11 cellular contexts compared by ENCODE assay signal in genomic region chr3:54122802-54123537, GRCh38. TPM values are rescaled to one million over a fixed set of nuclear protein-coding genes. Genes with fewer than 3 reads are reported as not detected.
DNase-seq lines count a peak whose midpoint lies in the region; ATAC-seq and TF ChIP-seq lines count a peak whose summit lies in the region.
"Had no signal": no experiment of that assay in that cellular context is flagged by ENCODE, and none has a peak within 500 bp of the region (broad histone marks: within the 10 kb centered on the region; RNA-seq: fewer than 3 reads in every experiment).

No MANE protein-coding gene starts in this region.

- H3K27ac ChIP-seq in skeletal muscle tissue (ENCODE audit: low read depth, low read length) = peak overlapping the region; percentile 54
- H3K27ac ChIP-seq in CD8-positive, alpha-beta memory T cell (ENCODE audit: low read depth, low read length) = no peak overlapping the region

- no peaks in the 10 kb centered on the region for H3K36me3 Mint-ChIP-seq in activated naive CD8-positive, alpha-beta T cell treated with anti-CD3 and anti-CD28 coated beads, Interleukin-2, amount 10 ng/mL, durations not matched to agents 7 days and 5 days
- H3K36me3 Mint-ChIP-seq in CD8-positive, alpha-beta memory T cell = peaks cover 0 to 2% (median 0%) of the 10 kb centered on the region in 3 donors

- H3K27me3 Mint-ChIP-seq in activated naive CD8-positive, alpha-beta T cell treated with anti-CD3 and anti-CD28 coated beads, Interleukin-2, amount 10 ng/mL, durations not matched to agents 7 days and 5 days = peaks cover 43% of the 10 kb centered on the region
- peaks cover 29 to 53% of the 10 kb centered on the region in 2 donors for H3K27me3 Mint-ChIP-seq in CD8-positive, alpha-beta memory T cell

- H3K4me3 Mint-ChIP-seq in activated naive CD8-positive, alpha-beta T cell treated with anti-CD3 and anti-CD28 coated beads, Interleukin-2, amount 10 ng/mL, durations not matched to agents 7 days and 5 days = peak overlapping the region; percentile 36
- H3K4me3 Mint-ChIP-seq in CD8-positive, alpha-beta memory T cell = no peak overlapping the region
- H3K4me3 Mint-ChIP-seq: activated CD8-positive, alpha-beta T cell treated with anti-CD3 and anti-CD28 coated beads, Interleukin-2, amount 10 ng/mL, durations not matched to agents 7 days and 5 days had no signal

- no peaks in the 10 kb centered on the region for H3K36me3 ChIP-seq in skeletal muscle tissue (ENCODE audit: control insufficient read depth in 3 of 3, insufficient read depth in 3 of 3, low read length in 3 of 3)
- no peaks in the 10 kb centered on the region for H3K36me3 ChIP-seq in CD8-positive, alpha-beta memory T cell (ENCODE audit: insufficient read depth, low read length)

- CTCF ChIA-PET in HEK293T (lab: Yijun Ruan, JAX) = no interaction called here
- CTCF ChIA-PET in CD8-positive, alpha-beta memory T cell (lab: Charles Lee) = no interaction called here

- H3K9me3 ChIP-seq in iPS-18c (ENCODE audit: control insufficient read depth, insufficient read depth, low read length) (no peaks in the 10 kb centered on the region), skeletal muscle tissue (ENCODE audit: control insufficient read depth in 3 of 3, low read length in 3 of 3) (no peaks in the 10 kb centered on the region)
- H3K9me3 ChIP-seq in CD8-positive, alpha-beta memory T cell (ENCODE audit: low read length) = no peaks in the 10 kb centered on the region

- peak overlapping the region; percentile 65 for H3K4me3 ChIP-seq in iPS-18c (ENCODE audit: insufficient read depth, low read depth, low read length)
- peak overlapping the region; percentile 60 to 72 (median 66) for H3K4me3 ChIP-seq in skeletal muscle tissue (ENCODE audit: low read length in 3 of 3)
- H3K4me3 ChIP-seq in CD8-positive, alpha-beta memory T cell (ENCODE audit: low read length) = no peak overlapping the region

- H3K4me1 ChIP-seq in skeletal muscle tissue (ENCODE audit: control insufficient read depth in 3 of 3, insufficient read depth in 3 of 3, low read length in 3 of 3) = peaks cover 15 to 34% (median 16%) of the 10 kb centered on the region in 3 donors
- no peaks in the 10 kb centered on the region for H3K4me1 ChIP-seq in CD8-positive, alpha-beta memory T cell (ENCODE audit: insufficient read depth, low read length)

- H3K4me1 Mint-ChIP-seq in activated naive CD8-positive, alpha-beta T cell treated with anti-CD3 and anti-CD28 coated beads, Interleukin-2, amount 10 ng/mL, durations not matched to agents 7 days and 5 days = peaks cover 2% of the 10 kb centered on the region
- H3K4me1 Mint-ChIP-seq in CD8-positive, alpha-beta memory T cell = peaks cover 6 to 11% (median 9%) of the 10 kb centered on the region in 3 donors

- POLR2A ChIA-PET in HEK293T (lab: Yijun Ruan, JAX) = no interaction called here
- POLR2A ChIA-PET in activated naive CD8-positive, alpha-beta T cell treated with anti-CD3 and anti-CD28 coated beads, Interleukin-2, amount 10 ng/mL, durations not matched to agents 7 days and 5 days (lab: Charles Lee) = no interaction called here
- POLR2A ChIA-PET in CD8-positive, alpha-beta memory T cell (lab: Charles Lee) = no interaction called here

- DNase-seq in HEK293T (ENCODE audit: extremely low spot score) = no peak
- DNase-seq in activated naive CD8-positive, alpha-beta T cell treated with anti-CD3 and anti-CD28 coated beads, Interleukin-2, amount 10 ng/mL, durations not matched to agents 7 days and 5 days = no peak
- no peak for DNase-seq in SHP77 (lab: John Stamatoyannopoulos, UW)
- no peak for DNase-seq in CD8-positive, alpha-beta memory T cell
- DNase-seq: activated CD8-positive, alpha-beta T cell treated with anti-CD3 and anti-CD28 coated beads, Interleukin-2, amount 10 ng/mL, durations not matched to agents 7 days and 5 days; occipital lobe; stimulated activated naive CD4-positive, alpha-beta T cell had no signal

- H3K9ac ChIP-seq in skeletal muscle tissue (ENCODE audit: low read depth in 1 of 3, low read length in 3 of 3) = peak overlapping the region; percentile 43 to 71 (median 69)

- ATAC-seq in activated naive CD8-positive, alpha-beta T cell treated with anti-CD3 and anti-CD28 coated beads, Interleukin-2, amount 10 ng/mL, durations not matched to agents 7 days and 5 days (ENCODE audit: low read depth) = no peak
- ATAC-seq in GM21360 (IDR thresholded peaks at IDR 0.05; ENCODE audit: unreplicated experiment) (no peak), HG03175 (IDR thresholded peaks at IDR 0.05; ENCODE audit: unreplicated experiment) (no peak)
- ATAC-seq: activated CD8-positive, alpha-beta T cell treated with anti-CD3 and anti-CD28 coated beads, Interleukin-2, amount 10 ng/mL, durations not matched to agents 7 days and 5 days had no signal

- H3K27me3 ChIP-seq in skeletal muscle tissue (ENCODE audit: control insufficient read depth in 3 of 3, insufficient read depth in 3 of 3, low read length in 3 of 3) = peaks cover 0 to 4% (median 0%) of the 10 kb centered on the region in 3 donors
- H3K27me3 ChIP-seq in CD8-positive, alpha-beta memory T cell (ENCODE audit: insufficient read depth, low read length, poor library complexity, severe bottlenecking) = no peaks in the 10 kb centered on the region

- H3K9me3 Mint-ChIP-seq in activated naive CD8-positive, alpha-beta T cell treated with anti-CD3 and anti-CD28 coated beads, Interleukin-2, amount 10 ng/mL, durations not matched to agents 7 days and 5 days = no peaks in the 10 kb centered on the region
- H3K9me3 Mint-ChIP-seq in CD8-positive, alpha-beta memory T cell = no peaks in the 10 kb centered on the region

- H3K27ac Mint-ChIP-seq in activated naive CD8-positive, alpha-beta T cell treated with anti-CD3 and anti-CD28 coated beads, Interleukin-2, amount 10 ng/mL, durations not matched to agents 7 days and 5 days = peak overlapping the region; percentile 31
- no peak overlapping the region for H3K27ac Mint-ChIP-seq in CD8-positive, alpha-beta memory T cell
- H3K27ac Mint-ChIP-seq: activated CD8-positive, alpha-beta T cell treated with anti-CD3 and anti-CD28 coated beads, Interleukin-2, amount 10 ng/mL, durations not matched to agents 7 days and 5 days had no signal

TF ChIP-seq in HEK293T, 16 proteins besides CTCF, POLR2A, EP300 and RAD21:
- TF ChIP-seq ARNT (IDR thresholded peaks at IDR 0.05) (no peak), L3MBTL2 (conservative IDR thresholded peaks at IDR 0.05) (peak; percentile 66; the same call in 1 of the 2 replicates)

RNA-seq across cellular contexts. Expression of gene CACNA2D3, which starts 0.6 kb away (rescaled TPM):
- total RNA-seq in activated naive CD8-positive, alpha-beta T cell treated with anti-CD3 and anti-CD28 coated beads, Interleukin-2, amount 10 ng/mL, durations not matched to agents 7 days and 5 days = not detected
- 3.1 TPM for total RNA-seq in skeletal muscle tissue
- not detected for total RNA-seq in CD8-positive, alpha-beta memory T cell
- not detected for polyA plus RNA-seq in CD8-positive, alpha-beta memory T cell
- total RNA-seq: activated CD8-positive, alpha-beta T cell treated with anti-CD3 and anti-CD28 coated beads, Interleukin-2, amount 10 ng/mL, durations not matched to agents 7 days and 5 days had no signal
